Comparison of ENCODE assay signal across 33 cellular contexts in the genomic region with DNA sequence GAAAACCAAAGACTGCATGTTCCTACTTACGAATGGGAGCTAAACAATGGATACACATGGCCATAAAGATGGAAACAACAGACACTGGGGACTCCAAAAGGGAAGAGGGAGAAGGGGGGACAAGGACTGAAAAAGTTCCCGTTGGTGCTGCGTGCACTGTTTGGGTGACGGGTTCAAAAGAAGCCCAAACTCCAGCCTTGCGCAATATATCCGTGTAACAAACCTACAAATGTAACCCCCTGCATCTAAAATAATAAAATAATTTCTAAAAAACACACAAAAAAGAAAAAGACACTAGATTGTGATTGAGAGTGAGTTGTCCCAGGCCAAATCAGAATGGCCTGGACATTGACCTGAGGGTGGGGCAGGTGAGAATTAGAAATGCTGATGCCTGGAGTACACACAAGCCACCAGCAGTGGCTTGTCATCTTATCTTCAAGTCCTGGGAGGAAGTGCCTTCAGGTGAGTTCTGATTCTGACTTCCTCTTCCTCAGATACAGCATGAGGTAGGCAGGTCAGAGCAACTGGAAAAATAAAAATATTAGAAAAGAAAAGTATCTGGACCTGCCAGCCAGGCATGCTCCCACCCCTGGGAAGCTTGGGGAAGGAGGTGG. TPM values are rescaled to one million over a fixed set of nuclear protein-coding genes. Genes with fewer than 3 reads are reported as not detected.
"Had no signal": no experiment of that assay in that cellular context is flagged by ENCODE, and none has a peak within 500 bp of the region (broad histone marks: within the 10 kb centered on the region; RNA-seq: fewer than 3 reads in every experiment).

No MANE protein-coding gene starts in this region.

- DNase-seq: effector CD8-positive, alpha-beta T cell; foreskin melanocyte; glutamatergic neuron; heart right ventricle; left cardiac atrium; left ventricle myocardium superior; lower lobe of right lung; natural killer cell; occipital lobe; ovary; posterior cingulate gyrus; psoas muscle; right cardiac atrium; sigmoid colon; spleen; stimulated activated CD4-positive, alpha-beta T cell treated with anti-CD3 and anti-CD28 coated beads, Interleukin-2, amount 100 ng/mL, for 48 hours; stimulated activated naive B cell treated with anti-CD40 and anti-IgM and Interleukin-4, amounts not matched to agents 10 μg/mL and 1 μg/mL and 100 μg/mL, for 72 hours; trophoblast cell had no signal

- ATAC-seq: heart right ventricle; left cardiac atrium; left ventricle myocardium superior; lower lobe of right lung; natural killer cell; psoas muscle; right cardiac atrium; stimulated activated naive B cell treated with anti-CD40 and anti-IgM and Interleukin-4, amounts not matched to agents 10 μg/mL and 1 μg/mL and 100 μg/mL, for 72 hours had no signal

- H3K4me3 ChIP-seq: esophagus muscularis mucosa, heart right ventricle, lower lobe of right lung, ovary, psoas muscle, sigmoid colon, spleen, suprapubic skin, vagina had no signal

- H3K27ac ChIP-seq: esophagus muscularis mucosa, heart right ventricle, lower lobe of right lung, ovary, psoas muscle, sigmoid colon, spleen, suprapubic skin, vagina had no signal

- FAIRE-seq: colon, endothelial cell of umbilical vein, islet of Langerhans had no signal

- H3K27me3 ChIP-seq: esophagus muscularis mucosa, heart right ventricle, ovary, sigmoid colon, suprapubic skin, vagina had no signal

- H3K4me1 ChIP-seq: esophagus muscularis mucosa, lower lobe of right lung, psoas muscle, sigmoid colon had no signal

- H3K9me3 ChIP-seq: esophagus muscularis mucosa, heart right ventricle, lower lobe of right lung, ovary, psoas muscle, sigmoid colon, spleen, suprapubic skin, vagina had no signal

- H3K36me3 ChIP-seq: esophagus muscularis mucosa, heart right ventricle, lower lobe of right lung, ovary, sigmoid colon, spleen, suprapubic skin, vagina had no signal

RNA-seq across cellular contexts. Expression of gene SPATA46, which starts 54.7 kb away (rescaled TPM):
- total RNA-seq: endothelial cell of umbilical vein, epithelial cell of proximal tubule, esophagus muscularis mucosa, fibroblast of lung, heart right ventricle, kidney epithelial cell, left cardiac atrium, left ventricle myocardium superior, lower lobe of right lung, mesenteric fat pad, natural killer cell, occipital lobe, ovary, psoas muscle, renal cortical epithelial cell, right cardiac atrium, sigmoid colon, skeletal muscle tissue, spleen, suprapubic skin, ureter, vagina had no signal
- polyA plus RNA-seq: endothelial cell of umbilical vein, fibroblast of lung, heart right ventricle, neural cell, ovary, psoas muscle, right cardiac atrium, sigmoid colon, spleen, thymus had no signal
